In the genomic region with DNA sequence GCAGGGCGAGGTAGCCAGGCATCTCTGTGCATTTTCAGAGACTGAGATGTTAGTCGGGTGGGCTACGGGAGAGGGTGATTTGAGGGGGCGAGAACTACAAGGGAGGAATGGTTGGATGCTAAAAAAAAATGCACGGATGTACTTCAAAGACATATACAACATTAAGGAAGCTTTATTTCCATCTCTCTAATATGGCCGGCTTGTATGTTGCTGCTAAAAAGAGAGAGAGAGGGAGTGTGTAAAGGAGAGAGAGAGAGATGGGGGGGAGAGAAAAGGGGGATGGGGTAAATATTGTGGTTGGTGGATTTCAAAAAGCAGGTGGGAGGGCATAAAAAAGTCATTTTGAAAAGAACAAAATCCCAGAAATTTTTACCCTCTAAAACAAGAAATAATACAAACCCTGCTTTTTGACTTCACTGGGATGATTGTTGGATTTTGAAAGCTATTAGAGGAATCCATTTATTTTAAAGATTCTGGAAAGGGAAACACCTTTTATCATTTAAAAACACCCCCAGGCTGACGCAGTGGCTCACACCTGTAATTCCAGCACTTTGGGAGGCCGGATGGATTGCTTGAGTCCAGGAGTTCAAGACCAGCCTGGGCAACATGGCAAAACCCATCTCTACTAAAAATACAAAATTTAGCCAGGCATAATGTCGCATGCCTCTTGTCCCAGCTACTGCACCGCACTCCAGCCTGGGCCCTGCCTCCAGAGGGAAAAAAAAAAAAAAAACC, we compare ENCODE assay signal across 12 cellular contexts. TPM values are rescaled to one million over a fixed set of nuclear protein-coding genes. Genes with fewer than 3 reads are reported as not detected.
DNase-seq lines count a peak whose midpoint lies in the region; ATAC-seq and TF ChIP-seq lines count a peak whose summit lies in the region.
"Had no signal": no experiment of that assay in that cellular context is flagged by ENCODE, and none has a peak within 500 bp of the region (broad histone marks: within the 10 kb centered on the region; RNA-seq: fewer than 3 reads in every experiment).

A gene with protein sequence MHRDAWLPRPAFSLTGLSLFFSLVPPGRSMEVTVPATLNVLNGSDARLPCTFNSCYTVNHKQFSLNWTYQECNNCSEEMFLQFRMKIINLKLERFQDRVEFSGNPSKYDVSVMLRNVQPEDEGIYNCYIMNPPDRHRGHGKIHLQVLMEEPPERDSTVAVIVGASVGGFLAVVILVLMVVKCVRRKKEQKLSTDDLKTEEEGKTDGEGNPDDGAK (minus strand): TSS at position 240 of the 735 bp plus-strand sequence. CDS start 208 bp downstream, at position 32.

- ATAC-seq in HG03439 (IDR thresholded peaks at IDR 0.05; ENCODE audit: unreplicated experiment) = no peak
- no peak for ATAC-seq in HG02973 (IDR thresholded peaks at IDR 0.05; ENCODE audit: unreplicated experiment)
- ATAC-seq: activated CD8-positive, alpha-beta memory T cell treated with anti-CD3 and anti-CD28 coated beads, Interleukin-2, amount 10 ng/mL, durations not matched to agents 7 days and 5 days; left colon had no signal

- H3K27me3 ChIP-seq in HUES6 (ENCODE audit: control insufficient read depth, insufficient read depth, low read length) (peaks cover 39% of the 10 kb centered on the region), iPS-20b (ENCODE audit: insufficient read depth, low read length) (peaks cover 57% of the 10 kb centered on the region), sigmoid colon (peaks cover 0 to 8% (median 0%) of the 10 kb centered on the region in 3 donors)

- intact Hi-C loops in sigmoid colon (cut with DNase I) = no loop called here

- no peak for TF ChIP-seq CTCF in sigmoid colon (IDR thresholded peaks at IDR 0.05)

- no peak within 1 kb of the TSS for H3K9ac ChIP-seq in HUES6 (ENCODE audit: low read length)
- H3K9ac ChIP-seq in iPS-20b (ENCODE audit: low read depth, low read length) = peak within 1 kb of the TSS; percentile 41

- DNase-seq in caudate nucleus (lab: John Stamatoyannopoulos, UW) (peak in 5 of 61 donors; percentile 13 to 61 (median 20)), sigmoid colon (no peak), NCI-H510A (lab: John Stamatoyannopoulos, UW) (no peak)
- no peak for DNase-seq in stimulated activated CD4-positive, alpha-beta T cell treated with anti-CD3 and anti-CD28 coated beads, Interleukin-1b, Interleukin-23, amount 100 ng/mL, for 48 hours
- DNase-seq: activated CD8-positive, alpha-beta memory T cell treated with anti-CD3 and anti-CD28 coated beads, Interleukin-2, amount 10 ng/mL, durations not matched to agents 7 days and 5 days; cortex of kidney; left colon; NCI-H1105 treated with DMSO at 0.1 percent for 48 hours had no signal

- H3K4me3 ChIP-seq in HUES6 (ENCODE audit: low read depth, low read length) = peak within 1 kb of the TSS; percentile 62
- peak within 1 kb of the TSS; percentile 86 for H3K4me3 ChIP-seq in iPS-20b (ENCODE audit: low read length)
- peak within 1 kb of the TSS; percentile 18 to 45 (median 41) for H3K4me3 ChIP-seq in sigmoid colon

- H3K4me1 ChIP-seq in HUES6 (ENCODE audit: control insufficient read depth, insufficient read depth, low read length) = peaks cover 38% of the 10 kb centered on the region
- H3K4me1 ChIP-seq in iPS-20b (ENCODE audit: insufficient read depth, low read length) = peaks cover 19% of the 10 kb centered on the region
- H3K4me1 ChIP-seq in sigmoid colon = peaks cover 0 to 37% (median 18%) of the 10 kb centered on the region in 4 donors

- no peak within 1 kb of the TSS for H3K27ac ChIP-seq in HUES6 (ENCODE audit: low read depth, low read length)
- H3K27ac ChIP-seq in caudate nucleus (ENCODE audit: low read depth, low read length) = peak within 1 kb of the TSS; percentile 88
- H3K27ac ChIP-seq in iPS-20b (ENCODE audit: low read length) = no peak within 1 kb of the TSS
- H3K27ac ChIP-seq in sigmoid colon = peak within 1 kb of the TSS; percentile 16 to 64 (median 56)

- no peak for TF ChIP-seq EP300 in sigmoid colon (IDR thresholded peaks at IDR 0.05)

- no peak for TF ChIP-seq POLR2A in sigmoid colon (IDR thresholded peaks at IDR 0.05)

- H3K9me3 ChIP-seq in HUES6 (ENCODE audit: control insufficient read depth, insufficient read depth, low read depth, low read length) (no peaks in the 10 kb centered on the region), iPS-20b (ENCODE audit: insufficient read depth, low read depth, low read length) (no peaks in the 10 kb centered on the region), sigmoid colon (no peaks in the 10 kb centered on the region)

- WGBS in sigmoid colon, 2 donors = 54 to 58% methylated on average over 10 of the region's 10 CpGs

- H3K36me3 ChIP-seq in HUES6 (ENCODE audit: control insufficient read depth, insufficient read depth, low read length) (no peaks in the 10 kb centered on the region), iPS-20b (ENCODE audit: insufficient read depth, low read depth, low read length) (no peaks in the 10 kb centered on the region), sigmoid colon (no peaks in the 10 kb centered on the region)

RNA-seq across cellular contexts. Expression of the gene that starts here (rescaled TPM):
- 1 to 10 TPM in 3 of 4 donors, under 1 TPM in 1; 0.95 to 1.7 (median 1.2) TPM for total RNA-seq in sigmoid colon
- polyA plus RNA-seq in sigmoid colon = under 1 TPM; 0.23 to 0.74 (median 0.60) TPM
- total RNA-seq: activated CD8-positive, alpha-beta memory T cell treated with anti-CD3 and anti-CD28 coated beads, Interleukin-2, amount 10 ng/mL, durations not matched to agents 7 days and 5 days had no signal

Comparison
In these comparisons a context has a peak if more than half of its experiments do, and no peak if none do; other contexts are left out.
1. H3K27ac ChIP-seq: peak in caudate nucleus (single experiment) and sigmoid colon (4 of 4); none in HUES6 (single experiment) and iPS-20b (single experiment).
2. Peak in every context shown above with its lines, with median percentiles within 50 percentile points of each other: H3K4me3 ChIP-seq.